27 cellular contexts compared by ENCODE assay signal in the genomic region with DNA sequence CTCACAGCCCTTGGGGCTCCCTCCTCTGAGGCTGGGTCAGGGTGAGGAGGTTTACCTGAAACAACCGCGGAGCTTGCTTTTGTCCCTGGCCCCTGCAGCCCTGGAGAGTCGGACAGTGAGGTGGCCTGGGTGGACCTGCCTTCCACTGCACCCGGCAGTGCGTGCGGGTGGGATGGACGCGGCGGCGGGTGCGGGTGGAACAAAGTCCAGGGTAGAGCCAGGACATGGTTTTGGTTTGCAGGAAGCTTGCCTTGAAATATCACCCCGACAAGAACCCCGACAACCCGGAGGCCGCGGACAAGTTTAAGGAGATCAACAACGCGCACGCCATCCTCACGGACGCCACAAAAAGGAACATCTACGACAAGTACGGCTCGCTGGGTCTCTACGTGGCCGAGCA.
"Had no signal": no experiment of that assay in that cellular context is flagged by ENCODE, and none has a peak within 500 bp of the region (broad histone marks: within the 10 kb centered on the region; RNA-seq: fewer than 3 reads in every experiment).

No MANE protein-coding gene starts in this region.

- DNase-seq: activated B cell treated with CpG ODN at 0.5 μM for 24 hours; activated CD4-positive, alpha-beta T cell treated with anti-CD3 and anti-CD28 coated beads for 48 hours; activated CD4-positive, alpha-beta T cell treated with anti-CD3 and anti-CD28 coated beads, Interleukin-2, amount 50 U/mL, for 4 hours; activated CD4-positive, CD25-positive, alpha-beta regulatory T cell treated with anti-CD3 and anti-CD28 coated beads, Interleukin-2, amount 50 U/mL, for 72 hours; activated CD8-positive, alpha-beta memory T cell treated with anti-CD3 and anti-CD28 coated beads, Interleukin-2, amount 50 U/mL, for 4 hours; activated gamma-delta T cell treated with Interleukin-2 at 50 U/mL for 16 hours; activated naive CD4-positive, alpha-beta T cell treated with anti-CD3 and anti-CD28 coated beads for 36 hours; activated T-cell treated with anti-CD3 and anti-CD28 coated beads for 4 hours; activated T-cell treated with anti-CD3 and anti-CD28 coated beads, Interleukin-2, amount 50 U/mL, for 4 hours; adrenal gland; body of pancreas; NCI-H1092 treated with DMSO at 0.1 percent for 48 hours; NCI-H1417; NCI-H187 treated with DMSO at 0.1 percent for 48 hours; NCI-H2081; NCI-H226; NCI-H446 treated with DMSO at 0.1 percent for 48 hours; NCI-H524; NCI-H69; SW 1271; T-helper 1 cell; T-helper 2 cell; T-helper 9 cell had no signal

- H3K27ac ChIP-seq: adrenal gland, body of pancreas, breast epithelium had no signal

- H3K9me3 ChIP-seq: adrenal gland, body of pancreas, breast epithelium had no signal

- H3K27me3 ChIP-seq: adrenal gland, body of pancreas, breast epithelium had no signal

- ATAC-seq: activated naive CD4-positive, alpha-beta T cell treated with anti-CD3 and anti-CD28 coated beads, Interleukin-2, amount 50 U/mL, for 72 hours; activated T-cell treated with anti-CD3 and anti-CD28 coated beads, Interleukin-2, amount 50 U/mL, for 4 hours; body of pancreas; Panc1 had no signal

- H3K4me1 ChIP-seq: body of pancreas, breast epithelium had no signal

- H3K4me3 ChIP-seq: adrenal gland, body of pancreas, breast epithelium had no signal

- FAIRE-seq: astrocyte had no signal
